ENCODE assay signal across 8 cellular contexts in genomic region chr19:38647966-38648788, GRCh38. TPM values are rescaled to one million over a fixed set of nuclear protein-coding genes. Genes with fewer than 3 reads are reported as not detected.
DNase-seq lines count a peak whose midpoint lies in the region; ATAC-seq, FAIRE-seq and TF ChIP-seq lines count a peak whose summit lies in the region.

No MANE protein-coding gene starts in this region.

- intact Hi-C loops in esophagus muscularis mucosa (cut with DNase I) (loop anchor here (5.0 kb wide), 1 partner anchor 199 kb away; the partner anchor contains the start of gene HNRNPL), psoas muscle (cut with DNase I) (loop anchor here (1.0 to 10.0 kb wide), 4 partner anchors 184 to 277 kb away; partner anchors contain the start of genes ECH1 (in 2 of the 2), NFKBIB (in 1 of the 2) and SIRT2 (in 1 of the 2))

- DNase-seq in GM19239 (ENCODE audit: insufficient read length, low spot score) (no peak), RWPE2 (ENCODE audit: low spot score) (no peak), esophagus muscularis mucosa (ENCODE audit: extremely low spot score) (no peak), psoas muscle (no peak), C1 segment of cervical spinal cord (lab: John Stamatoyannopoulos, UW) (no peak)
- DNase-seq in stimulated activated CD4-positive, alpha-beta T cell treated with anti-CD3 and anti-CD28 coated beads, Interleukin-15, amount 100 ng/mL, for 24 hours = no peak

- TF ChIP-seq POLR2A in esophagus muscularis mucosa (IDR thresholded peaks at IDR 0.05; ENCODE audit: low read depth) = no peak
- TF ChIP-seq POLR2A in GM18505 (IDR thresholded peaks at IDR 0.05; ENCODE audit: borderline replicate concordance, extremely low read depth, insufficient read depth, insufficient read length) = no peak

- H3K36me3 ChIP-seq in RWPE2 (ENCODE audit: low read depth) = peaks cover 34% of the 10 kb centered on the region
- no peaks in the 10 kb centered on the region for H3K36me3 ChIP-seq in esophagus muscularis mucosa
- no peaks in the 10 kb centered on the region for H3K36me3 ChIP-seq in psoas muscle (ENCODE audit: insufficient read depth in 1 of 2, low read depth in 1 of 2)

- WGBS in esophagus muscularis mucosa = under 1% methylated on average over 20 of the region's 20 CpGs
- WGBS in psoas muscle, 3 donors = 0 to 1% (median 1%) methylated on average over 20 of the region's 20 CpGs

- no peak for TF ChIP-seq EP300 in esophagus muscularis mucosa (IDR thresholded peaks at IDR 0.05)

- H3K27me3 ChIP-seq in RWPE2 (ENCODE audit: insufficient read depth, poor library complexity, severe bottlenecking) = no peaks in the 10 kb centered on the region
- H3K27me3 ChIP-seq in esophagus muscularis mucosa = no peaks in the 10 kb centered on the region
- no peaks in the 10 kb centered on the region for H3K27me3 ChIP-seq in psoas muscle (ENCODE audit: insufficient read depth in 3 of 3, low read length in 2 of 3)

- no peak for ATAC-seq in RWPE2 (ENCODE audit: low read depth)
- no peak for ATAC-seq in psoas muscle
- no peak for ATAC-seq in HG02678 (IDR thresholded peaks at IDR 0.05; ENCODE audit: unreplicated experiment)
- ATAC-seq in GM18505 (IDR thresholded peaks at IDR 0.05; ENCODE audit: unreplicated experiment) = no peak

- H3K27ac ChIP-seq in RWPE2 (ENCODE audit: poor library complexity, severe bottlenecking) (peak overlapping the region; percentile 100), esophagus muscularis mucosa (replicated peaks in 1 of 4) (peak overlapping the region; percentile 92 to 99 (median 98)), psoas muscle (peak overlapping the region; percentile 95)

- peak overlapping the region; percentile 84 for H3K4me3 ChIP-seq in RWPE2 (ENCODE audit: severe bottlenecking)
- H3K4me3 ChIP-seq in esophagus muscularis mucosa = peak overlapping the region; percentile 97 to 100 (median 98)
- H3K4me3 ChIP-seq in psoas muscle = peak overlapping the region; percentile 86

- TF ChIP-seq CTCF in RWPE2 (IDR thresholded peaks at IDR 0.05; ENCODE audit: poor library complexity, severe bottlenecking) = no peak
- TF ChIP-seq CTCF in esophagus muscularis mucosa (IDR thresholded peaks at IDR 0.05) = no peak
- no peak for TF ChIP-seq CTCF in psoas muscle (IDR thresholded peaks at IDR 0.05)

- FAIRE-seq in GM19239 (lab: Jason Lieb, UNC) = peak; percentile 8

- H3K4me1 ChIP-seq in RWPE2 (ENCODE audit: insufficient read depth, poor library complexity, severe bottlenecking) (peaks cover 26% of the 10 kb centered on the region), esophagus muscularis mucosa (peaks cover 40 to 48% (median 46%) of the 10 kb centered on the region in 4 donors), psoas muscle (peaks cover 39% of the 10 kb centered on the region)

- no peaks in the 10 kb centered on the region for H3K9me3 ChIP-seq in RWPE2 (ENCODE audit: severe bottlenecking)
- H3K9me3 ChIP-seq in esophagus muscularis mucosa = no peaks in the 10 kb centered on the region
- no peaks in the 10 kb centered on the region for H3K9me3 ChIP-seq in psoas muscle

RNA-seq across cellular contexts. Expression of gene ACTN4, which starts 0.7 kb away (rescaled TPM):
- total RNA-seq in esophagus muscularis mucosa (100 to 1,000 TPM; 416 to 816 (median 598) TPM), psoas muscle (100 to 1,000 TPM in 1 of 4 donors, 10 to 100 TPM in 3; 79.9 to 127 (median 89.2) TPM)
- 10 to 100 TPM; 38.3 to 45.2 (median 43.0) TPM for polyA plus RNA-seq in psoas muscle

RNA-seq across cellular contexts. Expression of gene EIF3K, which starts 29.2 kb away (rescaled TPM):
- total RNA-seq in esophagus muscularis mucosa (100 to 1,000 TPM; 333 to 570 (median 446) TPM), psoas muscle (100 to 1,000 TPM; 367 to 549 (median 436) TPM)
- polyA plus RNA-seq in psoas muscle = 100 to 1,000 TPM; 422 to 984 (median 637) TPM

RNA-seq across cellular contexts. Expression of gene MAP4K1, which starts 30.4 kb away (rescaled TPM):
- total RNA-seq in esophagus muscularis mucosa = 1 to 10 TPM; 1.2 to 4.5 (median 3.1) TPM
- 1 to 10 TPM in 3 of 4 donors, under 1 TPM in 1; 0.67 to 1.4 (median 1.2) TPM for total RNA-seq in psoas muscle
- under 1 TPM; 0.36 to 0.68 (median 0.64) TPM for polyA plus RNA-seq in psoas muscle
